Comparison of ENCODE assay signal across 33 cellular contexts in genomic region chr11:134797411-134798089, GRCh38.
"Had no signal": no experiment of that assay in that cellular context is flagged by ENCODE, and none has a peak within 500 bp of the region (broad histone marks: within the 10 kb centered on the region; RNA-seq: fewer than 3 reads in every experiment).

No MANE protein-coding gene starts in this region.

- H3K9me3 Mint-ChIP-seq: activated CD8-positive, alpha-beta T cell treated with anti-CD3 and anti-CD28 coated beads for 36 hours; activated naive CD4-positive, alpha-beta T cell treated with anti-CD3 and anti-CD28 coated beads, Interleukin-2, amount 50 U/mL, for 24 hours; activated naive CD8-positive, alpha-beta T cell treated with anti-CD3 and anti-CD28 coated beads, Interleukin-2, amount 10 ng/mL, durations not matched to agents 7 days and 5 days; activated T-cell treated with anti-CD3 and anti-CD28 coated beads, Interleukin-2, amount 50 U/mL, for 72 hours; activated T-helper 17 cell treated with anti-CD3 and anti-CD28 coated beads, Interleukin-2, amount 50 U/mL, for 72 hours had no signal

- H3K27ac Mint-ChIP-seq: activated CD8-positive, alpha-beta T cell treated with anti-CD3 and anti-CD28 coated beads for 36 hours; activated naive CD4-positive, alpha-beta T cell treated with anti-CD3 and anti-CD28 coated beads, Interleukin-2, amount 50 U/mL, for 24 hours; activated naive CD8-positive, alpha-beta T cell treated with anti-CD3 and anti-CD28 coated beads, Interleukin-2, amount 10 ng/mL, durations not matched to agents 7 days and 5 days; activated T-cell treated with anti-CD3 and anti-CD28 coated beads, Interleukin-2, amount 50 U/mL, for 72 hours; activated T-helper 17 cell treated with anti-CD3 and anti-CD28 coated beads, Interleukin-2, amount 50 U/mL, for 72 hours had no signal

- DNase-seq: activated CD4-positive, alpha-beta T cell treated with anti-CD3 and anti-CD28 coated beads for 1 hour; activated CD4-positive, alpha-beta T cell treated with anti-CD3 and anti-CD28 coated beads for 48 hours; activated CD4-positive, alpha-beta T cell treated with anti-CD3 and anti-CD28 coated beads, Interleukin-2, amount 50 U/mL, for 4 hours; activated CD4-positive, CD25-positive, alpha-beta regulatory T cell; activated CD8-positive, alpha-beta T cell treated with anti-CD3 and anti-CD28 coated beads for 36 hours; activated gamma-delta T cell; activated naive CD4-positive, alpha-beta T cell treated with Interleukin-2 at 50 U/mL for 16 hours; activated naive CD8-positive, alpha-beta T cell treated with anti-CD3 and anti-CD28 coated beads, Interleukin-2, amount 10 ng/mL, durations not matched to agents 7 days and 5 days; activated T-cell treated with anti-CD3 and anti-CD28 coated beads, Interleukin-2, amount 50 U/mL, for 1 hour; activated T-cell treated with anti-CD3 and anti-CD28 coated beads, Interleukin-2, amount 50 U/mL, for 72 hours; amygdala; NCI-H1092 treated with DMSO at 0.1 percent for 48 hours; NCI-H1417; NCI-H1694; NCI-H1930; NCI-H2081 treated with DMSO at 0.1 percent for 48 hours; NCI-H226; NCI-H446 treated with DMSO at 0.1 percent for 48 hours; NCI-H524; NCI-H69; NCI-H82; NK-92 treated with Interleukin-12 subunit alpha and Interleukin-12 subunit beta, amount 100 ng/mL, for 24 hours; PC-3; Peyer's patch; RPMI8226; SIG-M5; T1000; WERI-Rb-1 had no signal

- H3K4me1 ChIP-seq: ascending aorta, Peyer's patch had no signal

- H3K9me3 ChIP-seq: ascending aorta, Peyer's patch had no signal

- H3K36me3 ChIP-seq: ascending aorta, cardiac muscle cell, Peyer's patch, WERI-Rb-1 had no signal

- H3K4me3 ChIP-seq: ascending aorta, cardiac muscle cell, Peyer's patch had no signal

- H3K36me3 Mint-ChIP-seq: activated naive CD4-positive, alpha-beta T cell treated with anti-CD3 and anti-CD28 coated beads, Interleukin-2, amount 50 U/mL, for 24 hours; activated naive CD8-positive, alpha-beta T cell treated with anti-CD3 and anti-CD28 coated beads, Interleukin-2, amount 10 ng/mL, durations not matched to agents 7 days and 5 days had no signal

- H3K27ac ChIP-seq: ascending aorta, cardiac muscle cell, KMS-11, Peyer's patch, WERI-Rb-1 had no signal

- H3K4me3 Mint-ChIP-seq: activated CD8-positive, alpha-beta T cell treated with anti-CD3 and anti-CD28 coated beads for 36 hours; activated naive CD4-positive, alpha-beta T cell treated with anti-CD3 and anti-CD28 coated beads, Interleukin-2, amount 50 U/mL, for 24 hours; activated naive CD8-positive, alpha-beta T cell treated with anti-CD3 and anti-CD28 coated beads, Interleukin-2, amount 10 ng/mL, durations not matched to agents 7 days and 5 days; activated T-cell treated with anti-CD3 and anti-CD28 coated beads, Interleukin-2, amount 50 U/mL, for 72 hours; activated T-helper 17 cell treated with anti-CD3 and anti-CD28 coated beads, Interleukin-2, amount 50 U/mL, for 72 hours had no signal

- H3K27me3 ChIP-seq: ascending aorta, cardiac muscle cell, Peyer's patch had no signal

- ATAC-seq: activated CD8-positive, alpha-beta T cell treated with anti-CD3 and anti-CD28 coated beads for 36 hours; activated T-cell treated with anti-CD3 and anti-CD28 coated beads, Interleukin-2, amount 50 U/mL, for 72 hours; activated T-helper 17 cell treated with anti-CD3 and anti-CD28 coated beads, Interleukin-2, amount 50 U/mL, for 72 hours; PC-3 had no signal

- H3K4me1 Mint-ChIP-seq: activated naive CD4-positive, alpha-beta T cell treated with anti-CD3 and anti-CD28 coated beads, Interleukin-2, amount 50 U/mL, for 24 hours; activated naive CD8-positive, alpha-beta T cell treated with anti-CD3 and anti-CD28 coated beads, Interleukin-2, amount 10 ng/mL, durations not matched to agents 7 days and 5 days; activated T-helper 17 cell treated with anti-CD3 and anti-CD28 coated beads, Interleukin-2, amount 50 U/mL, for 72 hours had no signal
